In genomic region chr12:63624258-63624657, GRCh38 we compare ENCODE assay signal across 2 cellular contexts. TPM values are rescaled to one million over a fixed set of nuclear protein-coding genes. Genes with fewer than 3 reads are reported as not detected.
"Had no signal": no experiment of that assay in that cellular context is flagged by ENCODE, and none has a peak within 500 bp of the region (broad histone marks: within the 10 kb centered on the region; RNA-seq: fewer than 3 reads in every experiment).

No MANE protein-coding gene starts in this region.

RNA-seq across cellular contexts. Expression of gene DPY19L2, which starts 44.0 kb away (rescaled TPM):
- total RNA-seq: MCF 10A, PC-9 had no signal
